2 cellular contexts compared by ENCODE assay signal in genomic region chr1:110347182-110347893, GRCh38.
TF ChIP-seq lines count a peak whose summit lies in the region.

No MANE protein-coding gene starts in this region.

TF ChIP-seq in HEK293, 187 proteins besides CTCF, POLR2A, EP300 and RAD21 (continued from another document and continues in another):
- TF ChIP-seq ZNF629 (tag by site-specific recombination; IDR thresholded peaks at IDR 0.05) (no peak), HOXD13 (CRISPR knock-in tag; IDR thresholded peaks at IDR 0.05; ENCODE audit: borderline replicate concordance) (no peak), ZBTB7A (tag by site-specific recombination; IDR thresholded peaks at IDR 0.05; ENCODE audit: low read depth) (no peak), ZNF785 (tag by site-specific recombination; IDR thresholded peaks at IDR 0.05) (no peak), ZNF530 (tag by site-specific recombination; IDR thresholded peaks at IDR 0.05; ENCODE audit: low read depth) (no peak), ZNF302 (tag by site-specific recombination; IDR thresholded peaks at IDR 0.05; ENCODE audit: low read depth) (no peak), KLF10 (tag by site-specific recombination; IDR thresholded peaks at IDR 0.05) (no peak), ZNF239 (tag by site-specific recombination; IDR thresholded peaks at IDR 0.05) (no peak), SCRT1 (tag by site-specific recombination; IDR thresholded peaks at IDR 0.05; ENCODE audit: borderline replicate concordance) (peak; percentile 96), ZFP69B (tag by site-specific recombination; IDR thresholded peaks at IDR 0.05) (no peak), BCL11B (tag by site-specific recombination; IDR thresholded peaks at IDR 0.05; ENCODE audit: low read depth) (no peak), BCL11A (tag by site-specific recombination; IDR thresholded peaks at IDR 0.05; ENCODE audit: low read depth) (no peak), ZNF169 (tag by site-specific recombination; IDR thresholded peaks at IDR 0.05) (no peak), ZNF704 (tag by site-specific recombination; IDR thresholded peaks at IDR 0.05) (no peak), SP3 (tag by site-specific recombination; IDR thresholded peaks at IDR 0.05) (no peak), OVOL3 (tag by site-specific recombination; IDR thresholded peaks at IDR 0.05) (no peak), ZNF423 (tag by site-specific recombination; IDR thresholded peaks at IDR 0.05) (no peak), ZNF585B (tag by site-specific recombination; IDR thresholded peaks at IDR 0.05) (no peak), ZBTB1 (tag by site-specific recombination; IDR thresholded peaks at IDR 0.05) (no peak), ZNF175 (tag by site-specific recombination; IDR thresholded peaks at IDR 0.05) (no peak), ZNF416 (tag by site-specific recombination; IDR thresholded peaks at IDR 0.05) (no peak), MZF1 (tag by site-specific recombination; IDR thresholded peaks at IDR 0.05; ENCODE audit: borderline replicate concordance) (no peak), ZNF660 (tag by site-specific recombination; IDR thresholded peaks at IDR 0.05) (no peak), ZNF571 (tag by site-specific recombination; IDR thresholded peaks at IDR 0.05) (no peak), IKZF3 (tag by site-specific recombination; IDR thresholded peaks at IDR 0.05) (peak; percentile 31; the same call in 1 of the 2 replicates), ZNF214 (tag by site-specific recombination; IDR thresholded peaks at IDR 0.05; ENCODE audit: borderline replicate concordance) (no peak), ZNF10 (tag by site-specific recombination; IDR thresholded peaks at IDR 0.05) (no peak), ZNF561 (tag by site-specific recombination; IDR thresholded peaks at IDR 0.05; ENCODE audit: borderline replicate concordance) (0 out of 2 replicates have a peak, but pooled peaks have one; percentile 12), ZNF146 (tag by site-specific recombination; IDR thresholded peaks at IDR 0.05) (no peak)
- TF ChIP-seq, protein P1, sequence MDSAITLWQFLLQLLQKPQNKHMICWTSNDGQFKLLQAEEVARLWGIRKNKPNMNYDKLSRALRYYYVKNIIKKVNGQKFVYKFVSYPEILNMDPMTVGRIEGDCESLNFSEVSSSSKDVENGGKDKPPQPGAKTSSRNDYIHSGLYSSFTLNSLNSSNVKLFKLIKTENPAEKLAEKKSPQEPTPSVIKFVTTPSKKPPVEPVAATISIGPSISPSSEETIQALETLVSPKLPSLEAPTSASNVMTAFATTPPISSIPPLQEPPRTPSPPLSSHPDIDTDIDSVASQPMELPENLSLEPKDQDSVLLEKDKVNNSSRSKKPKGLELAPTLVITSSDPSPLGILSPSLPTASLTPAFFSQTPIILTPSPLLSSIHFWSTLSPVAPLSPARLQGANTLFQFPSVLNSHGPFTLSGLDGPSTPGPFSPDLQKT (IDR thresholded peaks at IDR 0.05; ENCODE audit: borderline replicate concordance, low read depth, low read length): no peak
- TF ChIP-seq, protein P2, sequence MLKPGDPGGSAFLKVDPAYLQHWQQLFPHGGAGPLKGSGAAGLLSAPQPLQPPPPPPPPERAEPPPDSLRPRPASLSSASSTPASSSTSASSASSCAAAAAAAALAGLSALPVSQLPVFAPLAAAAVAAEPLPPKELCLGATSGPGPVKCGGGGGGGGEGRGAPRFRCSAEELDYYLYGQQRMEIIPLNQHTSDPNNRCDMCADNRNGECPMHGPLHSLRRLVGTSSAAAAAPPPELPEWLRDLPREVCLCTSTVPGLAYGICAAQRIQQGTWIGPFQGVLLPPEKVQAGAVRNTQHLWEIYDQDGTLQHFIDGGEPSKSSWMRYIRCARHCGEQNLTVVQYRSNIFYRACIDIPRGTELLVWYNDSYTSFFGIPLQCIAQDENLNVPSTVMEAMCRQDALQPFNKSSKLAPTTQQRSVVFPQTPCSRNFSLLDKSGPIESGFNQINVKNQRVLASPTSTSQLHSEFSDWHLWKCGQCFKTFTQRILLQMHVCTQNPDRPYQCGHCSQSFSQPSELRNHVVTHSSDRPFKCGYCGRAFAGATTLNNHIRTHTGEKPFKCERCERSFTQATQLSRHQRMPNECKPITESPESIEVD (tag by site-specific recombination; IDR thresholded peaks at IDR 0.05): no peak
- TF ChIP-seq, protein P3, sequence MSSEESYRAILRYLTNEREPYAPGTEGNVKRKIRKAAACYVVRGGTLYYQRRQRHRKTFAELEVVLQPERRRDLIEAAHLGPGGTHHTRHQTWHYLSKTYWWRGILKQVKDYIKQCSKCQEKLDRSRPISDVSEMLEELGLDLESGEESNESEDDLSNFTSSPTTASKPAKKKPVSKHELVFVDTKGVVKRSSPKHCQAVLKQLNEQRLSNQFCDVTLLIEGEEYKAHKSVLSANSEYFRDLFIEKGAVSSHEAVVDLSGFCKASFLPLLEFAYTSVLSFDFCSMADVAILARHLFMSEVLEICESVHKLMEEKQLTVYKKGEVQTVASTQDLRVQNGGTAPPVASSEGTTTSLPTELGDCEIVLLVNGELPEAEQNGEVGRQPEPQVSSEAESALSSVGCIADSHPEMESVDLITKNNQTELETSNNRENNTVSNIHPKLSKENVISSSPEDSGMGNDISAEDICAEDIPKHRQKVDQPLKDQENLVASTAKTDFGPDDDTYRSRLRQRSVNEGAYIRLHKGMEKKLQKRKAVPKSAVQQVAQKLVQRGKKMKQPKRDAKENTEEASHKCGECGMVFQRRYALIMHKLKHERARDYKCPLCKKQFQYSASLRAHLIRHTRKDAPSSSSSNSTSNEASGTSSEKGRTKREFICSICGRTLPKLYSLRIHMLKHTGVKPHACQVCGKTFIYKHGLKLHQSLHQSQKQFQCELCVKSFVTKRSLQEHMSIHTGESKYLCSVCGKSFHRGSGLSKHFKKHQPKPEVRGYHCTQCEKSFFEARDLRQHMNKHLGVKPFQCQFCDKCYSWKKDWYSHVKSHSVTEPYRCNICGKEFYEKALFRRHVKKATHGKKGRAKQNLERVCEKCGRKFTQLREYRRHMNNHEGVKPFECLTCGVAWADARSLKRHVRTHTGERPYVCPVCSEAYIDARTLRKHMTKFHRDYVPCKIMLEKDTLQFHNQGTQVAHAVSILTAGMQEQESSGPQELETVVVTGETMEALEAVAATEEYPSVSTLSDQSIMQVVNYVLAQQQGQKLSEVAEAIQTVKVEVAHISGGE (tag by site-specific recombination; conservative IDR thresholded peaks at IDR 0.05; ENCODE audit: low read depth): no peak

TF ChIP-seq in GM12878, 131 proteins besides CTCF, POLR2A, EP300 and RAD21 (continued from another document):
- TF ChIP-seq, protein P4, sequence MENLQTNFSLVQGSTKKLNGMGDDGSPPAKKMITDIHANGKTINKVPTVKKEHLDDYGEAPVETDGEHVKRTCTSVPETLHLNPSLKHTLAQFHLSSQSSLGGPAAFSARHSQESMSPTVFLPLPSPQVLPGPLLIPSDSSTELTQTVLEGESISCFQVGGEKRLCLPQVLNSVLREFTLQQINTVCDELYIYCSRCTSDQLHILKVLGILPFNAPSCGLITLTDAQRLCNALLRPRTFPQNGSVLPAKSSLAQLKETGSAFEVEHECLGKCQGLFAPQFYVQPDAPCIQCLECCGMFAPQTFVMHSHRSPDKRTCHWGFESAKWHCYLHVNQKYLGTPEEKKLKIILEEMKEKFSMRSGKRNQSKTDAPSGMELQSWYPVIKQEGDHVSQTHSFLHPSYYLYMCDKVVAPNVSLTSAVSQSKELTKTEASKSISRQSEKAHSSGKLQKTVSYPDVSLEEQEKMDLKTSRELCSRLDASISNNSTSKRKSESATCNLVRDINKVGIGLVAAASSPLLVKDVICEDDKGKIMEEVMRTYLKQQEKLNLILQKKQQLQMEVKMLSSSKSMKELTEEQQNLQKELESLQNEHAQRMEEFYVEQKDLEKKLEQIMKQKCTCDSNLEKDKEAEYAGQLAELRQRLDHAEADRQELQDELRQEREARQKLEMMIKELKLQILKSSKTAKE (IDR thresholded peaks at IDR 0.05; ENCODE audit: low read depth, poor library complexity, severe bottlenecking): no peak
- TF ChIP-seq SP1 (IDR thresholded peaks at IDR 0.05; ENCODE audit: low read depth, low read length) (no peak), IKZF1 (conservative IDR thresholded peaks at IDR 0.05) (0 out of 2 replicates have a peak, but pooled peaks have one; percentile 29), ZBTB4 (CRISPR knock-in tag; IDR thresholded peaks at IDR 0.05) (no peak), EZH2 (IDR thresholded peaks at IDR 0.05; ENCODE audit: borderline replicate concordance, control insufficient read depth, low read depth, low read length) (no peak), RCOR1 (conservative IDR thresholded peaks at IDR 0.05; ENCODE audit: low read depth, low read length) (no peak), PAX8 (IDR thresholded peaks at IDR 0.05) (no peak), YY1 (IDR thresholded peaks at IDR 0.05; ENCODE audit: low read depth, low read length) (no peak), IKZF2 (IDR thresholded peaks at IDR 0.05) (0 out of 4 replicates have a peak, but pooled peaks of 1 of the 2 experiments have one; percentile 19), ATF7 (IDR thresholded peaks at IDR 0.05; ENCODE audit: low read depth) (no peak), CREB1 (IDR thresholded peaks at IDR 0.05; ENCODE audit: low read depth) (no peak), CHD1 (IDR thresholded peaks at IDR 0.05; ENCODE audit: low read depth, low read length) (no peak), MLLT1 (IDR thresholded peaks at IDR 0.05) (peak; percentile 76), RAD51 (IDR thresholded peaks at IDR 0.05) (no peak), CHD2 (IDR thresholded peaks at IDR 0.05; ENCODE audit: borderline replicate concordance, low read depth, low read length) (no peak), BCLAF1 (IDR thresholded peaks at IDR 0.05) (no peak), POLR2AphosphoS5 (IDR thresholded peaks at IDR 0.05; ENCODE audit: low read length) (peak; percentile 42; the same call in 1 of the 2 replicates), TCF7 (IDR thresholded peaks at IDR 0.05; ENCODE audit: borderline replicate concordance) (no peak), BMI1 (IDR thresholded peaks at IDR 0.05; ENCODE audit: borderline replicate concordance) (no peak), MTA2 (IDR thresholded peaks at IDR 0.05; ENCODE audit: low read depth) (no peak), MYC (IDR thresholded peaks at IDR 0.05; ENCODE audit: insufficient read depth, insufficient read length, insufficient replicate concordance, low read length, severe bottlenecking) (no peak)
